In genomic region chr1:112394743-112395062, GRCh38 we compare ENCODE assay signal across 9 cellular contexts. TPM values are rescaled to one million over a fixed set of nuclear protein-coding genes. Genes with fewer than 3 reads are reported as not detected.
DNase-seq lines count a peak whose midpoint lies in the region; ATAC-seq and TF ChIP-seq lines count a peak whose summit lies in the region.
"Had no signal": no experiment of that assay in that cellular context is flagged by ENCODE, and none has a peak within 500 bp of the region (broad histone marks: within the 10 kb centered on the region; RNA-seq: fewer than 3 reads in every experiment).

No MANE protein-coding gene starts in this region.

- peak overlapping the region; percentile 30 to 71 for H3K9ac ChIP-seq in stomach smooth muscle (ENCODE audit: low read length in 2 of 2)

- H3K4me3 ChIP-seq in HL-60 (replicated peaks; ENCODE audit: insufficient read depth, low read length) (peak overlapping the region; percentile 17), left lung (no peak overlapping the region), stomach smooth muscle (ENCODE audit: low read length in 2 of 2) (peak overlapping the region in 1 of 2 donors; percentile 31)

- H3K27ac ChIP-seq in HL-60 (replicated peaks) (no peak overlapping the region), angular gyrus (ENCODE audit: low read depth, low read length) (peak overlapping the region; percentile 46), left lung (peak overlapping the region; percentile 89 to 91), stomach smooth muscle (ENCODE audit: low read length) (peak overlapping the region; percentile 82)

- in situ Hi-C loops in GM13977 (cut with MboI; ENCODE audit: low pct_unique_long_range_greater_than_20kb, low sequenced_read_pairs, unreplicated experiment) = loop anchor here (10.0 kb wide), 3 partner anchors 70 to 310 kb away; partner anchors contain the start of genes CAPZA1, RHOC and ST7L

- H3K36me3 ChIP-seq in left lung = no peaks in the 10 kb centered on the region
- no peaks in the 10 kb centered on the region for H3K36me3 ChIP-seq in stomach smooth muscle (ENCODE audit: control insufficient read depth in 2 of 2, insufficient read depth in 2 of 2, low read length in 2 of 2)

- H3K9me3 ChIP-seq in left lung (no peaks in the 10 kb centered on the region), stomach smooth muscle (ENCODE audit: control insufficient read depth in 2 of 2, low read length in 2 of 2) (no peaks in the 10 kb centered on the region)

- intact Hi-C loops in left lung (cut with DNase I) = loop anchor here (5.0 to 10.0 kb wide), 3 partner anchors 68 to 310 kb away; partner anchors contain the start of gene RHOC (in 1 of the 2)

- peaks cover 13% of the 10 kb centered on the region for H3K27me3 ChIP-seq in HL-60 (ENCODE audit: insufficient read depth, poor library complexity, severe bottlenecking)
- H3K27me3 ChIP-seq in left lung = peaks cover 0 to 6% of the 10 kb centered on the region in 2 donors
- H3K27me3 ChIP-seq in stomach smooth muscle (ENCODE audit: control insufficient read depth in 1 of 2, insufficient read depth in 2 of 2, low read length in 2 of 2) = no peaks in the 10 kb centered on the region

- TF ChIP-seq CTCF in HL-60 (IDR thresholded peaks at IDR 0.05; ENCODE audit: insufficient read depth, low read length) (no peak), left lung (IDR thresholded peaks at IDR 0.05) (no peak), GM13977 (IDR thresholded peaks at IDR 0.05; ENCODE audit: extremely low read depth, insufficient read depth, missing control alignments) (no peak)

- H3K4me1 ChIP-seq in left lung = peaks cover 30 to 73% of the 10 kb centered on the region in 2 donors
- peaks cover 31% of the 10 kb centered on the region for H3K4me1 ChIP-seq in stomach smooth muscle (ENCODE audit: control insufficient read depth, insufficient read depth, low read length)

- DNase-seq in HL-60 (ENCODE audit: low read depth in 1 of 2, low spot score in 1 of 2) (no peak), left lung (no peak), inferior parietal cortex (ENCODE audit: extremely low spot score) (no peak), GM13977 (ENCODE audit: low spot score) (no peak)

- no peak for ATAC-seq in left lung
- ATAC-seq in HG03442 (IDR thresholded peaks at IDR 0.05; ENCODE audit: unreplicated experiment) = no peak
- ATAC-seq in HG02798 (IDR thresholded peaks at IDR 0.05; ENCODE audit: poor library complexity, unreplicated experiment) = no peak
- ATAC-seq: T-cell had no signal

RNA-seq across cellular contexts. Expression of gene CTTNBP2NL, which starts 1.3 kb away (rescaled TPM):
- 10 to 100 TPM; 42.3 to 49.2 TPM for total RNA-seq in left lung
